Comparison of ENCODE assay signal across 15 cellular contexts in genomic region chr20:41085606-41086005, GRCh38.
"Had no signal": no experiment of that assay in that cellular context is flagged by ENCODE, and none has a peak within 500 bp of the region (broad histone marks: within the 10 kb centered on the region; RNA-seq: fewer than 3 reads in every experiment).

No MANE protein-coding gene starts in this region.

- H3K9me3 ChIP-seq: left ventricle myocardium inferior, ovary, upper lobe of left lung had no signal

- H3K27me3 ChIP-seq: ovary, upper lobe of left lung had no signal

- FAIRE-seq: kidney had no signal

- H3K36me3 ChIP-seq: ovary had no signal

- H3K27ac Mint-ChIP-seq: brain; dendritic cell treated with granulocyte-macrophage colony-stimulating factor and Interleukin-4, amounts not matched to agents 40 ng/mL and 50 ng/mL, for 4 days; stimulated activated naive CD8-positive, alpha-beta T cell treated with anti-CD3 and anti-CD28 coated beads, Interleukin-15, Interleukin-2, amounts not matched to agents 100 ng/mL and 50 ng/mL, for 24 hours had no signal

- DNase-seq: activated CD4-positive, alpha-beta T cell treated with anti-CD3 and anti-CD28 coated beads for 4 hours; activated gamma-delta T cell treated with Interleukin-2 at 50 U/mL for 16 hours; activated T-cell treated with anti-CD3 and anti-CD28 coated beads, Interleukin-2, amount 50 U/mL, for 1 hour; amygdala; kidney; left ventricle myocardium inferior; mesendoderm; ovary; stimulated activated CD4-positive, alpha-beta T cell treated with anti-CD3 and anti-CD28 coated beads, Interleukin-2, amount 100 ng/mL, for 48 hours; T-helper 9 cell; upper lobe of left lung had no signal

- H3K4me3 ChIP-seq: left ventricle myocardium inferior, ovary, upper lobe of left lung had no signal

- H3K27me3 Mint-ChIP-seq: brain; dendritic cell treated with granulocyte-macrophage colony-stimulating factor and Interleukin-4, amounts not matched to agents 40 ng/mL and 50 ng/mL, for 4 days; stimulated activated naive CD8-positive, alpha-beta T cell treated with anti-CD3 and anti-CD28 coated beads, Interleukin-15, Interleukin-2, amounts not matched to agents 100 ng/mL and 50 ng/mL, for 24 hours had no signal

- H3K4me3 Mint-ChIP-seq: brain; dendritic cell treated with granulocyte-macrophage colony-stimulating factor and Interleukin-4, amounts not matched to agents 40 ng/mL and 50 ng/mL, for 4 days; neural crest cell; stimulated activated naive CD8-positive, alpha-beta T cell treated with anti-CD3 and anti-CD28 coated beads, Interleukin-15, Interleukin-2, amounts not matched to agents 100 ng/mL and 50 ng/mL, for 24 hours had no signal

- H3K9me3 Mint-ChIP-seq: brain; dendritic cell treated with granulocyte-macrophage colony-stimulating factor and Interleukin-4, amounts not matched to agents 40 ng/mL and 50 ng/mL, for 4 days; neural crest cell; stimulated activated naive CD8-positive, alpha-beta T cell treated with anti-CD3 and anti-CD28 coated beads, Interleukin-15, Interleukin-2, amounts not matched to agents 100 ng/mL and 50 ng/mL, for 24 hours had no signal

- H3K27ac ChIP-seq: left ventricle myocardium inferior, ovary had no signal
